26 cellular contexts compared by ENCODE assay signal in genomic region chr1:175536921-175537320, GRCh38.
"Had no signal": no experiment of that assay in that cellular context is flagged by ENCODE, and none has a peak within 500 bp of the region (broad histone marks: within the 10 kb centered on the region; RNA-seq: fewer than 3 reads in every experiment).

No MANE protein-coding gene starts in this region.

- H3K36me3 Mint-ChIP-seq: naive thymus-derived CD4-positive, alpha-beta T cell had no signal

- H3K27me3 ChIP-seq: esophagus muscularis mucosa, foreskin keratinocyte, heart left ventricle, hepatocyte, right atrium auricular region, suprapubic skin, vagina had no signal

- H3K27ac ChIP-seq: esophagus muscularis mucosa, foreskin keratinocyte, gastroesophageal sphincter, heart left ventricle, hepatocyte, prostate gland, right atrium auricular region, suprapubic skin, vagina had no signal

- H3K9me3 Mint-ChIP-seq: dendritic cell treated with granulocyte-macrophage colony-stimulating factor and Interleukin-4, amounts not matched to agents 40 ng/mL and 50 ng/mL, for 4 days; endodermal cell; naive thymus-derived CD4-positive, alpha-beta T cell; nephron; stimulated activated naive CD8-positive, alpha-beta T cell treated with anti-CD3 and anti-CD28 coated beads, Interleukin-15, amount 100 ng/mL, for 72 hours had no signal

- H2AFZ ChIP-seq: hepatocyte had no signal

- H3K4me2 ChIP-seq: hepatocyte, smooth muscle cell had no signal

- H3K36me3 ChIP-seq: esophagus muscularis mucosa, gastroesophageal sphincter, heart left ventricle, prostate gland, right atrium auricular region, suprapubic skin, vagina had no signal

- DNase-seq: effector CD8-positive, alpha-beta T cell; endodermal cell; foreskin keratinocyte; heart left ventricle; kidney; mesendoderm; midbrain; naive thymus-derived CD4-positive, alpha-beta T cell; nucleus accumbens; stimulated activated CD4-positive, alpha-beta T cell treated with anti-CD3 and anti-CD28 coated beads, Interleukin-12 subunit alpha, Interleukin-12 subunit beta, amount 100 ng/mL, for 4 hours; stimulated activated CD4-positive, alpha-beta T cell treated with anti-CD3 and anti-CD28 coated beads, Interleukin-1b, Interleukin-23, amount 100 ng/mL, for 48 hours; stimulated activated CD4-positive, alpha-beta T cell treated with anti-CD3 and anti-CD28 coated beads, Interleukin-4, amount 100 ng/mL, for 1 hour; stimulated activated CD8-positive, alpha-beta memory T cell treated with anti-CD3 and anti-CD28 coated beads, Interleukin-4, amount 100 ng/mL, for 48 hours; stimulated activated naive CD4-positive, alpha-beta T cell; stimulated activated naive CD8-positive, alpha-beta T cell treated with anti-CD3 and anti-CD28 coated beads, Interleukin-15, amount 100 ng/mL, for 72 hours; trophoblast cell had no signal

- H3K4me1 Mint-ChIP-seq: naive thymus-derived CD4-positive, alpha-beta T cell; nephron; stimulated activated naive CD8-positive, alpha-beta T cell treated with anti-CD3 and anti-CD28 coated beads, Interleukin-15, amount 100 ng/mL, for 72 hours had no signal

- H3K9me3 ChIP-seq: esophagus muscularis mucosa, gastroesophageal sphincter, heart left ventricle, prostate gland, right atrium auricular region, suprapubic skin, vagina had no signal

- H3K79me2 ChIP-seq: hepatocyte had no signal

- H3K4me3 ChIP-seq: esophagus muscularis mucosa, gastroesophageal sphincter, heart left ventricle, hepatocyte, prostate gland, right atrium auricular region, smooth muscle cell, suprapubic skin, vagina had no signal

- H3K4me1 ChIP-seq: esophagus muscularis mucosa, foreskin keratinocyte, gastroesophageal sphincter, heart left ventricle, prostate gland, right atrium auricular region, suprapubic skin, vagina had no signal

- H3K27ac Mint-ChIP-seq: dendritic cell treated with granulocyte-macrophage colony-stimulating factor and Interleukin-4, amounts not matched to agents 40 ng/mL and 50 ng/mL, for 4 days; endodermal cell; naive thymus-derived CD4-positive, alpha-beta T cell; nephron had no signal

- H3K27me3 Mint-ChIP-seq: dendritic cell treated with granulocyte-macrophage colony-stimulating factor and Interleukin-4, amounts not matched to agents 40 ng/mL and 50 ng/mL, for 4 days had no signal

- H3K4me3 Mint-ChIP-seq: dendritic cell treated with granulocyte-macrophage colony-stimulating factor and Interleukin-4, amounts not matched to agents 40 ng/mL and 50 ng/mL, for 4 days; endodermal cell; naive thymus-derived CD4-positive, alpha-beta T cell; nephron; stimulated activated naive CD8-positive, alpha-beta T cell treated with anti-CD3 and anti-CD28 coated beads, Interleukin-15, amount 100 ng/mL, for 72 hours had no signal
